9 cellular contexts compared by ENCODE assay signal in the genomic region with DNA sequence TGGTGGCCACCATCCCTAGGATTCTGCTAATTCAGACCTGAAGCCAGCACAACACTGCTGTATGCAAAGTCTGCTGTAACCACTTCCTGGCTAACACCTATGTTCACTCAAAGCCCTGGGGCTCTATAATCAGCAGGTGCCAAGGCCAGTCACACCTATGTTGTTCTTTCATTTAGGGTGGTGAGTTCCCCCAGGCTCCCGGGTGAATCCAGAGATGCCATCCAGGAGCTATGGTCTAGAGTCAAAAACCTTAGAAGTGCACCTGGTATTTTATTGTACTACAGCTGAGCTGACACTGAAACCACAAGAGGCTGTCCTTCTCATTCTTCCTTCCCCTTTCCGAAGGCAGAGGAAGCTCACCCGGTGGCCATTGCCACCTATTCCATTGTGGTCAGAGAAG. TPM values are rescaled to one million over a fixed set of nuclear protein-coding genes. Genes with fewer than 3 reads are reported as not detected.
A peak's percentile ranks its signal among the peaks of the same experiment; 100 is the strongest.
DNase-seq lines count a peak whose midpoint lies in the region; ATAC-seq, FAIRE-seq and TF ChIP-seq lines count a peak whose summit lies in the region.
"Had no signal": no experiment of that assay in that cellular context is flagged by ENCODE, and none has a peak within 500 bp of the region (broad histone marks: within the 10 kb centered on the region; RNA-seq: fewer than 3 reads in every experiment).

No MANE protein-coding gene starts in this region.

- POLR2A ChIA-PET in activated CD4-positive, alpha-beta memory T cell treated with anti-CD3 and anti-CD28 coated beads, Interleukin-2, amount 10 ng/mL, durations not matched to agents 7 days and 5 days (lab: Charles Lee), result no interaction called here

- FAIRE-seq in HTR-8/SVneo (lab: Jason Lieb, UNC), result no peak

- no peak overlapping the region for H3K27ac Mint-ChIP-seq in activated CD4-positive, alpha-beta memory T cell treated with anti-CD3 and anti-CD28 coated beads, Interleukin-2, amount 10 ng/mL, durations not matched to agents 7 days and 5 days

- H3K9me3 Mint-ChIP-seq in activated CD4-positive, alpha-beta memory T cell treated with anti-CD3 and anti-CD28 coated beads, Interleukin-2, amount 10 ng/mL, durations not matched to agents 7 days and 5 days, result peaks cover 2% of the 10 kb centered on the region
- H3K9me3 Mint-ChIP-seq: activated naive CD4-positive, alpha-beta T cell treated with anti-CD3 and anti-CD28 coated beads, Interleukin-2, amount 50 U/mL, for 24 hours had no signal

- no peak overlapping the region for H3K4me3 ChIP-seq in GM06990 (replicated peaks; ENCODE audit: low read depth, low read length)

- peaks cover 16% of the 10 kb centered on the region for H3K4me1 Mint-ChIP-seq in activated CD4-positive, alpha-beta memory T cell treated with anti-CD3 and anti-CD28 coated beads, Interleukin-2, amount 10 ng/mL, durations not matched to agents 7 days and 5 days

- DNase-seq in GM06990 (ENCODE audit: extremely low read depth, insufficient read length) (peak; percentile 38), HTR-8/SVneo (ENCODE audit: insufficient read length, low spot score) (no peak), HCEC 1CT (no peak), NCI-H446 treated with DMSO at 0.1 percent for 48 hours (lab: John Stamatoyannopoulos, UW) (no peak)
- peak; percentile 27 for DNase-seq in activated CD4-positive, alpha-beta memory T cell treated with anti-CD3 and anti-CD28 coated beads, Interleukin-2, amount 10 ng/mL, durations not matched to agents 7 days and 5 days
- DNase-seq in activated CD8-positive, alpha-beta memory T cell treated with anti-CD3 and anti-CD28 coated beads for 24 hours, result no peak

- no peaks in the 10 kb centered on the region for H3K36me3 Mint-ChIP-seq in activated CD4-positive, alpha-beta memory T cell treated with anti-CD3 and anti-CD28 coated beads, Interleukin-2, amount 10 ng/mL, durations not matched to agents 7 days and 5 days (ENCODE audit: low read depth)
- H3K36me3 Mint-ChIP-seq: activated naive CD4-positive, alpha-beta T cell treated with anti-CD3 and anti-CD28 coated beads, Interleukin-2, amount 50 U/mL, for 24 hours had no signal

- TF ChIP-seq CTCF in GM06990 (IDR thresholded peaks at IDR 0.05; ENCODE audit: insufficient read depth, low read length, poor library complexity, severe bottlenecking), result no peak

- ATAC-seq in GM19395 (IDR thresholded peaks at IDR 0.05; ENCODE audit: unreplicated experiment) (peak; percentile 96), HG03342 (IDR thresholded peaks at IDR 0.05; ENCODE audit: unreplicated experiment) (peak; percentile 97)

- no peaks in the 10 kb centered on the region for H3K27me3 ChIP-seq in GM06990 (replicated peaks; ENCODE audit: control insufficient read depth, insufficient read depth, low read length)

- no peak overlapping the region for H3K4me3 Mint-ChIP-seq in activated CD4-positive, alpha-beta memory T cell treated with anti-CD3 and anti-CD28 coated beads, Interleukin-2, amount 10 ng/mL, durations not matched to agents 7 days and 5 days
- H3K4me3 Mint-ChIP-seq: activated naive CD4-positive, alpha-beta T cell treated with anti-CD3 and anti-CD28 coated beads, Interleukin-2, amount 50 U/mL, for 24 hours had no signal

- H3K36me3 ChIP-seq in GM06990 (ENCODE audit: control insufficient read depth, insufficient read depth, low read length), result no peaks in the 10 kb centered on the region

- no peaks in the 10 kb centered on the region for H3K27me3 Mint-ChIP-seq in activated CD4-positive, alpha-beta memory T cell treated with anti-CD3 and anti-CD28 coated beads, Interleukin-2, amount 10 ng/mL, durations not matched to agents 7 days and 5 days

- CTCF ChIA-PET in activated CD4-positive, alpha-beta memory T cell treated with anti-CD3 and anti-CD28 coated beads, Interleukin-2, amount 10 ng/mL, durations not matched to agents 7 days and 5 days (lab: Charles Lee), result no interaction called here

RNA-seq across cellular contexts. Expression of a gene that starts 46.2 kb away (rescaled TPM):
- 1 to 10 TPM; 2.6 TPM for total RNA-seq in activated CD4-positive, alpha-beta memory T cell treated with anti-CD3 and anti-CD28 coated beads, Interleukin-2, amount 10 ng/mL, durations not matched to agents 7 days and 5 days

Comparison
In these comparisons a context has a peak if more than half of its experiments do, and no peak if none do; other contexts are left out.
1. DNase-seq: peak in GM06990 (single experiment) and activated CD4-positive, alpha-beta memory T cell treated with anti-CD3 and anti-CD28 coated beads, Interleukin-2, amount 10 ng/mL, durations not matched to agents 7 days and 5 days (single experiment); none in HTR-8/SVneo (single experiment), activated CD8-positive, alpha-beta memory T cell treated with anti-CD3 and anti-CD28 coated beads for 24 hours (single experiment), HCEC 1CT (single experiment) and NCI-H446 treated with DMSO at 0.1 percent for 48 hours (single experiment).